ENCODE assay signal across 8 cellular contexts in genomic region chr7:35694784-35695627, GRCh38.
DNase-seq lines count a peak whose midpoint lies in the region; ATAC-seq and TF ChIP-seq lines count a peak whose summit lies in the region.

A gene with protein sequence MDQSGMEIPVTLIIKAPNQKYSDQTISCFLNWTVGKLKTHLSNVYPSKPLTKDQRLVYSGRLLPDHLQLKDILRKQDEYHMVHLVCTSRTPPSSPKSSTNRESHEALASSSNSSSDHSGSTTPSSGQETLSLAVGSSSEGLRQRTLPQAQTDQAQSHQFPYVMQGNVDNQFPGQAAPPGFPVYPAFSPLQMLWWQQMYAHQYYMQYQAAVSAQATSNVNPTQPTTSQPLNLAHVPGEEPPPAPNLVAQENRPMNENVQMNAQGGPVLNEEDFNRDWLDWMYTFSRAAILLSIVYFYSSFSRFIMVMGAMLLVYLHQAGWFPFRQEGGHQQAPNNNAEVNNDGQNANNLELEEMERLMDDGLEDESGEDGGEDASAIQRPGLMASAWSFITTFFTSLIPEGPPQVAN (minus strand): TSS chr7:35695135. CDS start chr7:35694330, 805 bp downstream.

- H3K4me1 ChIP-seq in BLaER1 = peaks cover 50% of the 10 kb centered on the region

- H4K20me1 ChIP-seq in BLaER1 = peaks cover 37% of the 10 kb centered on the region

- H3K4me3 ChIP-seq in BLaER1 (peak within 1 kb of the TSS; percentile 96), choroid plexus epithelial cell (ENCODE audit: low read depth, low read length) (peak within 1 kb of the TSS; percentile 84)

- DNase-seq in NCI-H524 treated with DMSO at 0.1 percent for 48 hours (lab: John Stamatoyannopoulos, UW) (peak; percentile 37), choroid plexus epithelial cell (ENCODE audit: low read depth) (peak; percentile 92), kidney glomerular epithelial cell (lab: John Stamatoyannopoulos, UW) (peak; percentile 94)
- peak; percentile 89 for DNase-seq in activated CD4-positive, alpha-beta T cell treated with anti-CD3 and anti-CD28 coated beads for 4 hours
- DNase-seq in stimulated activated CD4-positive, alpha-beta T cell treated with anti-CD3 and anti-CD28 coated beads, Interleukin-15, amount 100 ng/mL, for 48 hours (ENCODE audit: low read depth in 2 of 2) = peak; percentile 84 to 89

- peaks cover 15% of the 10 kb centered on the region for H3K36me3 ChIP-seq in BLaER1

- no peaks in the 10 kb centered on the region for H3K9me3 ChIP-seq in BLaER1

- no peak for TF ChIP-seq CTCF in choroid plexus epithelial cell (conservative IDR thresholded peaks at IDR 0.05; ENCODE audit: low read depth, low read length)

- peak within 1 kb of the TSS; percentile 95 for H3K9ac ChIP-seq in BLaER1

- peak within 1 kb of the TSS; percentile 96 for H3K27ac ChIP-seq in BLaER1

- no peaks in the 10 kb centered on the region for H3K27me3 ChIP-seq in BLaER1

- peak within 1 kb of the TSS; percentile 87 for H3K4me2 ChIP-seq in BLaER1

- ATAC-seq in GM19324 (IDR thresholded peaks at IDR 0.05; ENCODE audit: low FRiP score, unreplicated experiment) (peak; percentile 91), HG03460 (IDR thresholded peaks at IDR 0.05; ENCODE audit: unreplicated experiment) (peak; percentile 87)

Comparison
In these comparisons a context has a peak if more than half of its experiments do, and no peak if none do; other contexts are left out.
1. Peak in every context shown above with its lines: DNase-seq, ATAC-seq, H3K4me3 ChIP-seq and H3K27ac ChIP-seq.
2. DNase-seq: peak in every context shown above with its lines; median percentile 94 in kidney glomerular epithelial cell; 92 in choroid plexus epithelial cell; 89 in activated CD4-positive, alpha-beta T cell treated with anti-CD3 and anti-CD28 coated beads for 4 hours; 86 in stimulated activated CD4-positive, alpha-beta T cell treated with anti-CD3 and anti-CD28 coated beads, Interleukin-15, amount 100 ng/mL, for 48 hours; 37 in NCI-H524 treated with DMSO at 0.1 percent for 48 hours.